Comparison of ENCODE assay signal across 8 cellular contexts in the genomic region with DNA sequence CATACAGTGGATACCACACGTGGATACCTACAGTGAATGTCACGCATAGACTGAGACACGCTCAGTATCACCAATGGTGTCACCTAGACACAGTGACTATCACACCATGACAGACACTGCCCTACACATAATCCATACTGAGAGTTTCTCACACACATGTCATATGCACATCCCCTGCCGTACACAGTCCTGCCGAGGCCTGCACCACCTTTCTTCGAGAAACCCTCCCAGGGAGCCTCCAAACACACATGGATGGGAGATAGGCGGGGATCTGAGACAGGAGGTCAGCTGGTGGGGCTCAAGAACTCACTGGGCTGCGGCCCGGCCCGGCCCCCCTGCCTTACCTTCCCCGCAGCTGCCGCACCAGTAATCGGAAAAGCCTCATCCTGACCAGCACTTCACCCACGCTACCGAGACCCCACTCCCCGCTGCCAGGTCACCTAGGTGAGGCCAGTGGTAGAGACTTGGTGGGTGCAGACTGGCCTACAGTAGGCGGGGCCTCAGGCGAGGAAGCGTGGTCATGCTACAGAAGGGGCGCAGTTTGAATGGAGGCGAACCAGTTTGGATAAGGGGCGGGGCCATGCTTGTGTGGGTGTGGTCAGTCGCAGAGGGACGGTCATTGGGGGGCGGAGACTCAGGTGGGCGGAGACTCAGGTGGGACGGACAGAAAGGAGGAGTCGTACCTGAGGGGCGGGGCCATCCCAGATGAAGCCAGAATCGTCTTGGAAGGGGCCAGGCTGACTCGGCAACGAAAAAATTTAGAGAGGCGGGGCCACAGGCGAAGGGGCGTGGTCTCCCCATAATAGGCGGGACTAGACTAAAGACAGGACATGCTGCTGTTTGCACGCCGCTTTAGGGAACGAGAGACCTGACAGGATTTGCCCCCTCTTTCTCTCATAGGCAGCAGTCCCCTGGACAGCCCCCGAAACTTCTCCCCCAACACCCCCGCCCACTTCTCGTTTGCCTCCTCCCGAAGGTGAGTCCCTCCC. TPM values are rescaled to one million over a fixed set of nuclear protein-coding genes. Genes with fewer than 3 reads are reported as not detected.
A peak's percentile ranks its signal among the peaks of the same experiment; 100 is the strongest.
DNase-seq lines count a peak whose midpoint lies in the region; ATAC-seq and TF ChIP-seq lines count a peak whose summit lies in the region.

No MANE protein-coding gene starts in this region.

- H3K4me3 ChIP-seq in ascending aorta = peak overlapping the region; percentile 33 to 40
- H3K4me3 ChIP-seq in iPS-18c (ENCODE audit: insufficient read depth, low read depth, low read length) = peak overlapping the region; percentile 42

- TF ChIP-seq CTCF in ascending aorta (IDR thresholded peaks at IDR 0.05) = no peak

- H3K27ac ChIP-seq in ascending aorta = no peak overlapping the region

- no peaks in the 10 kb centered on the region for H3K36me3 ChIP-seq in ascending aorta

- H3K4me1 ChIP-seq in ascending aorta = peaks cover 5 to 6% of the 10 kb centered on the region in 2 donors

- ATAC-seq in Right ventricle myocardium inferior = peak; percentile 41
- ATAC-seq in HG03280 (IDR thresholded peaks at IDR 0.05; ENCODE audit: unreplicated experiment) = no peak

- intact Hi-C loops in Right ventricle myocardium inferior (cut with DNase I) = no loop called here
- intact Hi-C loops in cardiac septum (cut with DNase I) = loop anchor here (10.0 kb wide), 1 partner anchor 166 kb away; no protein-coding TSS in a partner anchor
- intact Hi-C loops in ascending aorta (cut with DNase I) = no loop called here

- H3K27me3 ChIP-seq in ascending aorta = peaks cover 39% of the 10 kb centered on the region

- DNase-seq in Right ventricle myocardium inferior (ENCODE audit: missing footprints) (no peak), cardiac septum (ENCODE audit: low spot score) (no peak), NCI-H82 treated with DMSO at 0.1 percent for 48 hours (lab: John Stamatoyannopoulos, UW; ENCODE audit: unreplicated experiment) (peak; percentile 86), ascending aorta (ENCODE audit: low spot score in 2 of 2) (no peak), hepatic stellate cell (ENCODE audit: low spot score) (no peak)
- peak; percentile 42 to 72 for DNase-seq in stimulated activated CD4-positive, alpha-beta T cell treated with anti-CD3 and anti-CD28 coated beads, Interleukin-2, amount 100 ng/mL, for 24 hours

- H3K9me3 ChIP-seq in ascending aorta (no peaks in the 10 kb centered on the region), iPS-18c (ENCODE audit: control insufficient read depth, insufficient read depth, low read length) (peaks cover 4% of the 10 kb centered on the region)

RNA-seq across cellular contexts. Expression of gene MAST1, which starts 2.1 kb away (rescaled TPM):
- total RNA-seq in Right ventricle myocardium inferior (0.22 TPM), cardiac septum (0.65 TPM), ascending aorta (2.0 TPM)

RNA-seq across cellular contexts. Expression of gene RTBDN, which starts 6.0 kb away (rescaled TPM):
- total RNA-seq in Right ventricle myocardium inferior = not detected
- not detected for total RNA-seq in cardiac septum
- not detected for total RNA-seq in ascending aorta

RNA-seq across cellular contexts. Expression of gene RNASEH2A, which starts 34.0 kb away (rescaled TPM):
- total RNA-seq in Right ventricle myocardium inferior (6.3 TPM), cardiac septum (4.4 TPM), ascending aorta (3.4 TPM)

RNA-seq across cellular contexts. Expression of gene THSD8, which starts 38.5 kb away (rescaled TPM):
- total RNA-seq in Right ventricle myocardium inferior (1.7 TPM), cardiac septum (0.94 TPM), ascending aorta (not detected)

RNA-seq across cellular contexts. Expression of gene PRDX2, which starts 38.8 kb away (rescaled TPM):
- 692 TPM for total RNA-seq in Right ventricle myocardium inferior
- 595 TPM for total RNA-seq in cardiac septum
- 259 TPM for total RNA-seq in ascending aorta

Comparison
In these comparisons a context has a peak if more than half of its experiments do, and no peak if none do; other contexts are left out.
1. DNase-seq: peak in NCI-H82 treated with DMSO at 0.1 percent for 48 hours (single experiment) and stimulated activated CD4-positive, alpha-beta T cell treated with anti-CD3 and anti-CD28 coated beads, Interleukin-2, amount 100 ng/mL, for 24 hours (2 of 2); none in Right ventricle myocardium inferior (single experiment), cardiac septum (single experiment), ascending aorta (0 of 2) and hepatic stellate cell (single experiment).